Comparison of ENCODE assay signal across 11 cellular contexts in genomic region chr1:161391136-161391535, GRCh38. TPM values are rescaled to one million over a fixed set of nuclear protein-coding genes. Genes with fewer than 3 reads are reported as not detected.
DNase-seq lines count a peak whose midpoint lies in the region; ATAC-seq and TF ChIP-seq lines count a peak whose summit lies in the region.
"Not testable (repeated sequence)": the region's sequence is repeated elsewhere in the genome, so short reads cannot be mapped to it uniquely, and the experiment has no call there.
"Had no signal": no experiment of that assay in that cellular context is flagged by ENCODE, and none has a peak within 500 bp of the region (broad histone marks: within the 10 kb centered on the region; RNA-seq: fewer than 3 reads in every experiment).

No MANE protein-coding gene starts in this region.

- not testable (repeated sequence) for H3K27ac ChIP-seq in CD8-positive, alpha-beta memory T cell (ENCODE audit: low read depth, low read length); neural progenitor cell
- peak overlapping the region; percentile 68 for H3K27ac ChIP-seq in VCaP

- H3K4me3 ChIP-seq in CD8-positive, alpha-beta memory T cell (ENCODE audit: low read length) = not testable (repeated sequence)
- H3K4me3 ChIP-seq in Loucy (ENCODE audit: low read length, poor library complexity, severe bottlenecking) (peak overlapping the region; percentile 79), neural progenitor cell (peak overlapping the region; percentile 66)

- TF ChIP-seq CTCF in Loucy (conservative IDR thresholded peaks at IDR 0.05; ENCODE audit: low read length); VCaP (conservative IDR thresholded peaks at IDR 0.05); neural progenitor cell (IDR thresholded peaks at IDR 0.05): not testable (repeated sequence)

- not testable (repeated sequence) for H2AFZ ChIP-seq in Loucy (ENCODE audit: low read length); neural progenitor cell (replicated peaks)

- DNase-seq in CD8-positive, alpha-beta memory T cell; central memory CD8-positive, alpha-beta T cell (ENCODE audit: low spot score in 2 of 2); immature natural killer cell; neural progenitor cell (ENCODE audit: low spot score); stimulated activated naive CD8-positive, alpha-beta T cell treated with anti-CD3 and anti-CD28 coated beads, Interleukin-15, amount 100 ng/mL, for 72 hours: not testable (repeated sequence)

- H3K27me3 ChIP-seq in CD8-positive, alpha-beta memory T cell (ENCODE audit: insufficient read depth, low read length, poor library complexity, severe bottlenecking); Loucy (ENCODE audit: insufficient read depth, low read length, poor library complexity, severe bottlenecking); neural progenitor cell: not testable (repeated sequence)

- not testable (repeated sequence) for H3K79me2 ChIP-seq in Loucy (ENCODE audit: insufficient read depth, low read length); neural progenitor cell (ENCODE audit: low read depth)

- H3K9me3 ChIP-seq in CD8-positive, alpha-beta memory T cell (ENCODE audit: low read length); Loucy (ENCODE audit: insufficient read depth, low read depth, low read length); neural progenitor cell (ENCODE audit: low read depth): not testable (repeated sequence)

- not testable (repeated sequence) for H3F3A ChIP-seq in Loucy (ENCODE audit: low read depth); neural progenitor cell (ENCODE audit: low read depth)

- CTCF ChIA-PET in CD8-positive, alpha-beta memory T cell (lab: Charles Lee) = interaction anchor here (2.1 to 4.6 kb wide), 3 partner anchors 9 to 165 kb away, joined by 4 to 25 read pairs (median 11); partner anchors contain the start of gene TOMM40L

- H3K9me2 ChIP-seq in Loucy (replicated peaks; ENCODE audit: low read depth, low read length) = not testable (repeated sequence)

- H3K36me3 ChIP-seq in CD8-positive, alpha-beta memory T cell (ENCODE audit: insufficient read depth, low read length); Loucy (ENCODE audit: insufficient read depth, low read length); neural progenitor cell: not testable (repeated sequence)

- H3K9me3 Mint-ChIP-seq in CD8-positive, alpha-beta memory T cell; activated T-helper 17 cell treated with anti-CD3 and anti-CD28 coated beads, Interleukin-2, amount 50 U/mL, for 72 hours; central memory CD8-positive, alpha-beta T cell; immature natural killer cell; neural progenitor cell; stimulated activated naive CD8-positive, alpha-beta T cell treated with anti-CD3 and anti-CD28 coated beads, Interleukin-15, amount 100 ng/mL, for 72 hours: not testable (repeated sequence)

- H4K20me1 ChIP-seq in Loucy (ENCODE audit: insufficient read depth, low read length, poor library complexity, severe bottlenecking); neural progenitor cell (ENCODE audit: low read depth): not testable (repeated sequence)

- H3K4me1 ChIP-seq in CD8-positive, alpha-beta memory T cell (ENCODE audit: insufficient read depth, low read length) = peaks cover 14% of the 10 kb centered on the region
- not testable (repeated sequence) for H3K4me1 ChIP-seq in Loucy (ENCODE audit: insufficient read depth, low read length, poor library complexity, severe bottlenecking); neural progenitor cell

- POLR2A ChIA-PET in CD8-positive, alpha-beta memory T cell (lab: Charles Lee) = not testable (repeated sequence)

- not testable (repeated sequence) for H3K36me3 Mint-ChIP-seq in CD8-positive, alpha-beta memory T cell; activated T-helper 17 cell treated with anti-CD3 and anti-CD28 coated beads, Interleukin-2, amount 50 U/mL, for 72 hours (ENCODE audit: low read depth); immature natural killer cell; neural progenitor cell
- peaks cover 14% of the 10 kb centered on the region for H3K36me3 Mint-ChIP-seq in central memory CD8-positive, alpha-beta T cell (ENCODE audit: insufficient read depth)

- H3K4me2 ChIP-seq in Loucy (ENCODE audit: low read depth, low read length, poor library complexity, severe bottlenecking) (peak overlapping the region; percentile 100), neural progenitor cell (peak overlapping the region; percentile 91)

- H3K4me1 Mint-ChIP-seq in CD8-positive, alpha-beta memory T cell = peaks cover 14 to 35% (median 28%) of the 10 kb centered on the region in 3 donors
- H3K4me1 Mint-ChIP-seq in activated T-helper 17 cell treated with anti-CD3 and anti-CD28 coated beads, Interleukin-2, amount 50 U/mL, for 72 hours = peaks cover 14% of the 10 kb centered on the region
- peaks cover 17% of the 10 kb centered on the region for H3K4me1 Mint-ChIP-seq in central memory CD8-positive, alpha-beta T cell
- peaks cover 8 to 19% of the 10 kb centered on the region in 2 donors for H3K4me1 Mint-ChIP-seq in immature natural killer cell
- not testable (repeated sequence) for H3K4me1 Mint-ChIP-seq in neural progenitor cell
- peaks cover 60% of the 10 kb centered on the region for H3K4me1 Mint-ChIP-seq in stimulated activated naive CD8-positive, alpha-beta T cell treated with anti-CD3 and anti-CD28 coated beads, Interleukin-15, amount 100 ng/mL, for 72 hours

- peak overlapping the region; percentile 69 for H3K9ac ChIP-seq in Loucy (ENCODE audit: low read depth, low read length, poor library complexity, severe bottlenecking)
- not testable (repeated sequence) for H3K9ac ChIP-seq in neural progenitor cell

- H3K27ac Mint-ChIP-seq in CD8-positive, alpha-beta memory T cell = peak overlapping the region in 5 of 8 donors; percentile 29 to 98 (median 96)
- peak overlapping the region; percentile 96 for H3K27ac Mint-ChIP-seq in activated T-helper 17 cell treated with anti-CD3 and anti-CD28 coated beads, Interleukin-2, amount 50 U/mL, for 72 hours
- H3K27ac Mint-ChIP-seq in central memory CD8-positive, alpha-beta T cell (ENCODE audit: low read depth); neural progenitor cell; stimulated activated naive CD8-positive, alpha-beta T cell treated with anti-CD3 and anti-CD28 coated beads, Interleukin-15, amount 100 ng/mL, for 72 hours: not testable (repeated sequence)
- H3K27ac Mint-ChIP-seq in immature natural killer cell = peak overlapping the region in 5 of 6 donors; percentile 29 to 96 (median 85)

- H3K4me3 Mint-ChIP-seq in CD8-positive, alpha-beta memory T cell = peak overlapping the region; percentile 32 to 93 (median 91)
- H3K4me3 Mint-ChIP-seq in activated T-helper 17 cell treated with anti-CD3 and anti-CD28 coated beads, Interleukin-2, amount 50 U/mL, for 72 hours = peak overlapping the region; percentile 94
- H3K4me3 Mint-ChIP-seq in central memory CD8-positive, alpha-beta T cell = peak overlapping the region; percentile 84
- peak overlapping the region; percentile 60 to 95 (median 92) for H3K4me3 Mint-ChIP-seq in immature natural killer cell
- H3K4me3 Mint-ChIP-seq in neural progenitor cell = peak overlapping the region; percentile 88
- peak overlapping the region; percentile 96 for H3K4me3 Mint-ChIP-seq in stimulated activated naive CD8-positive, alpha-beta T cell treated with anti-CD3 and anti-CD28 coated beads, Interleukin-15, amount 100 ng/mL, for 72 hours

- H3K27me3 Mint-ChIP-seq in CD8-positive, alpha-beta memory T cell; activated T-helper 17 cell treated with anti-CD3 and anti-CD28 coated beads, Interleukin-2, amount 50 U/mL, for 72 hours; central memory CD8-positive, alpha-beta T cell; immature natural killer cell (ENCODE audit: low read depth in 3 of 3); neural progenitor cell (ENCODE audit: insufficient read depth, low read depth); stimulated activated naive CD8-positive, alpha-beta T cell treated with anti-CD3 and anti-CD28 coated beads, Interleukin-15, amount 100 ng/mL, for 72 hours: not testable (repeated sequence)

- ATAC-seq in activated T-helper 17 cell treated with anti-CD3 and anti-CD28 coated beads, Interleukin-2, amount 50 U/mL, for 72 hours (replicated peaks); central memory CD8-positive, alpha-beta T cell (replicated peaks; ENCODE audit: extremely low read depth, poor library complexity, severe bottlenecking); stimulated activated naive CD8-positive, alpha-beta T cell treated with anti-CD3 and anti-CD28 coated beads, Interleukin-15, amount 100 ng/mL, for 72 hours: not testable (repeated sequence)

RNA-seq across cellular contexts. Expression of gene CFAP126, which starts 23.5 kb away (rescaled TPM):
- not detected for total RNA-seq in CD8-positive, alpha-beta memory T cell
- not detected for polyA plus RNA-seq in CD8-positive, alpha-beta memory T cell
- total RNA-seq in activated T-helper 17 cell treated with anti-CD3 and anti-CD28 coated beads, Interleukin-2, amount 50 U/mL, for 72 hours = 1 to 10 TPM in 1 of 2 donors, not detected in 1; 2.7 TPM
- not detected for polyA plus RNA-seq in immature natural killer cell
- not detected in 2 replicates for total RNA-seq in neural progenitor cell (ENCODE audit: low replicate concordance)
- total RNA-seq: left ventricle myocardium superior, mucosa of gallbladder, transverse colon had no signal
